In genomic region chr15:96330064-96330449, GRCh38 we compare ENCODE assay signal across 8 cellular contexts. TPM values are rescaled to one million over a fixed set of nuclear protein-coding genes. Genes with fewer than 3 reads are reported as not detected.
DNase-seq lines count a peak whose midpoint lies in the region; ATAC-seq, FAIRE-seq and TF ChIP-seq lines count a peak whose summit lies in the region.

No MANE protein-coding gene starts in this region.

- peaks cover 59% of the 10 kb centered on the region for H3K79me1 ChIP-seq in trophoblast cell (ENCODE audit: low read length)

- H3K4me3 ChIP-seq in A549: peak overlapping the region; percentile 71
- H3K4me3 ChIP-seq in WERI-Rb-1 (ENCODE audit: low read depth, low read length): peak overlapping the region; percentile 39
- peak overlapping the region; percentile 65 for H3K4me3 ChIP-seq in trophoblast cell (ENCODE audit: low read depth, low read length)

- peak; percentile 33 to 36 for ATAC-seq in A549
- peak; percentile 19 for ATAC-seq in GM18517 (IDR thresholded peaks at IDR 0.05; ENCODE audit: unreplicated experiment)
- ATAC-seq in HG03521 (IDR thresholded peaks at IDR 0.05; ENCODE audit: unreplicated experiment): peak; percentile 35
- peak; percentile 55 for ATAC-seq in foreskin keratinocyte

- POLR2A ChIA-PET in A549 (lab: Yijun Ruan, JAX): interaction anchor here (0.5 to 6.5 kb wide), 6 partner anchors 10 to 36 kb away, joined by 3 to 113 read pairs (median 4); no protein-coding TSS in a partner anchor

- H4K91ac ChIP-seq in trophoblast cell (ENCODE audit: low read depth, low read length): peak overlapping the region; percentile 28

- H3K14ac ChIP-seq in trophoblast cell (ENCODE audit: low read length): peak overlapping the region; percentile 63

- CTCF ChIA-PET in A549 (lab: Yijun Ruan, JAX): interaction anchor here (0.6 to 7.5 kb wide), 3 partner anchors 11 to 758 kb away, joined by 4 to 280 read pairs (median 128); no protein-coding TSS in a partner anchor

- H3K27me3 ChIP-seq in WERI-Rb-1 (ENCODE audit: insufficient read depth, low read depth, severe bottlenecking): peaks cover 82% of the 10 kb centered on the region
- H3K27me3 ChIP-seq in foreskin keratinocyte: no peaks in the 10 kb centered on the region
- no peaks in the 10 kb centered on the region for H3K27me3 ChIP-seq in trophoblast cell (ENCODE audit: insufficient read depth, low read length)

- peak overlapping the region; percentile 15 for H2BK120ac ChIP-seq in trophoblast cell (ENCODE audit: insufficient read depth, low read length, poor library complexity)

- DNase-seq in A549 (ENCODE audit: low read depth in 1 of 2, low spot score in 1 of 2): peak; percentile 81 to 82
- DNase-seq in WERI-Rb-1: no peak
- DNase-seq in foreskin keratinocyte: peak in 1 of 2 donors; percentile 68
- DNase-seq in trophoblast cell: peak; percentile 33 to 55
- no peak for DNase-seq in GM13977 (ENCODE audit: low spot score)
- no peak for DNase-seq in GM10266 (ENCODE audit: extremely low spot score)

- in situ Hi-C loops in GM13977 (cut with MboI; ENCODE audit: low pct_unique_long_range_greater_than_20kb, low sequenced_read_pairs, unreplicated experiment): no loop called here

- no peak for TF ChIP-seq EP300 in A549 (IDR thresholded peaks at IDR 0.05)

- TF ChIP-seq RAD21 in A549 (conservative IDR thresholded peaks at IDR 0.05 in 1 of 2, IDR thresholded peaks at IDR 0.05 in 1 of 2): peak in 1 of 2 experiments; percentile 10; a peak in 1 of 5 replicates

- TF ChIP-seq POLR2A in A549 (IDR thresholded peaks at IDR 0.05; ENCODE audit: low read length): no peak

- H3K36me3 ChIP-seq in WERI-Rb-1: no peaks in the 10 kb centered on the region
- peaks cover 13 to 21% of the 10 kb centered on the region in 2 experiments for H3K36me3 ChIP-seq in trophoblast cell (ENCODE audit: control insufficient read depth in 1 of 2, insufficient read depth in 2 of 2, low read length in 2 of 2)

- H2BK12ac ChIP-seq in trophoblast cell (ENCODE audit: low read length): peak overlapping the region; percentile 19

- no peak overlapping the region for H3K4ac ChIP-seq in trophoblast cell (ENCODE audit: low read depth, low read length)

- H3K23ac ChIP-seq in trophoblast cell (ENCODE audit: low read length): no peak overlapping the region

- FAIRE-seq in A549 (lab: Jason Lieb, UNC): no peak

- H3K9me3 ChIP-seq in A549 (no peaks in the 10 kb centered on the region), WERI-Rb-1 (ENCODE audit: severe bottlenecking) (peaks cover 4% of the 10 kb centered on the region), trophoblast cell (ENCODE audit: insufficient read depth, low read depth, low read length) (no peaks in the 10 kb centered on the region)

- peak overlapping the region; percentile 63 for H3K18ac ChIP-seq in trophoblast cell (ENCODE audit: low read length)

- peak overlapping the region; percentile 83 for H3K9ac ChIP-seq in trophoblast cell (ENCODE audit: low read length)

- no peak overlapping the region for H2AK5ac ChIP-seq in trophoblast cell (ENCODE audit: low read length)

- peak overlapping the region; percentile 34 for H2BK5ac ChIP-seq in trophoblast cell (ENCODE audit: low read depth, low read length, poor library complexity)

- H4K12ac ChIP-seq in trophoblast cell (ENCODE audit: low read depth, low read length): no peak overlapping the region

- H3K27ac ChIP-seq in A549: peak overlapping the region; percentile 89 to 99
- H3K27ac ChIP-seq in WERI-Rb-1: no peak overlapping the region
- peak overlapping the region; percentile 57 for H3K27ac ChIP-seq in foreskin keratinocyte
- H3K27ac ChIP-seq in trophoblast cell (ENCODE audit: low read depth, low read length): peak overlapping the region; percentile 78

- H4K8ac ChIP-seq in trophoblast cell (ENCODE audit: low read depth, low read length): peak overlapping the region; percentile 34

- H3K4me1 ChIP-seq in A549 (peaks cover 42% of the 10 kb centered on the region), foreskin keratinocyte (peaks cover 15% of the 10 kb centered on the region), trophoblast cell (ENCODE audit: control insufficient read depth in 1 of 2, insufficient read depth in 2 of 2, low read length in 2 of 2) (peaks cover 16 to 17% of the 10 kb centered on the region in 2 experiments)

- WGBS in A549 (ENCODE audit: missing lambda C conversion rate): 6% methylated on average over 12 of the region's 37 CpGs
- WGBS in trophoblast cell (ENCODE audit: extremely low coverage, insufficient coverage, insufficient read length): no CpG with 5 or more reads among the region's 37 CpGs

- TF ChIP-seq CTCF in A549 (IDR thresholded peaks at IDR 0.05): no peak
- no peak for TF ChIP-seq CTCF in WERI-Rb-1 (IDR thresholded peaks at IDR 0.05; ENCODE audit: low read depth, low read length)
- no peak for TF ChIP-seq CTCF in foreskin keratinocyte (conservative IDR thresholded peaks at IDR 0.05)
- no peak for TF ChIP-seq CTCF in GM13977 (IDR thresholded peaks at IDR 0.05; ENCODE audit: extremely low read depth, insufficient read depth, missing control alignments)
- no peak for TF ChIP-seq CTCF in GM10266 (IDR thresholded peaks at IDR 0.05; ENCODE audit: control insufficient read depth, insufficient read depth, low read depth, missing control alignments)

- peaks cover 45% of the 10 kb centered on the region for H3K79me2 ChIP-seq in trophoblast cell (ENCODE audit: control insufficient read depth, insufficient read depth, low read length, poor library complexity)

- peak overlapping the region; percentile 15 for H2AFZ ChIP-seq in trophoblast cell (ENCODE audit: insufficient read depth, low read length, poor library complexity)

- peak overlapping the region; percentile 74 for H3K4me2 ChIP-seq in A549
- H3K4me2 ChIP-seq in trophoblast cell (ENCODE audit: low read length): peak overlapping the region; percentile 93

TF ChIP-seq in A549, 52 proteins besides CTCF, POLR2A, EP300 and RAD21 (continues in another document):
- TF ChIP-seq ZNF302 (CRISPR knock-in tag; IDR thresholded peaks at IDR 0.05) (no peak), E2F6 (IDR thresholded peaks at IDR 0.05; ENCODE audit: borderline replicate concordance, low read depth) (peak; percentile 13; the same call in 1 of the 2 replicates), EHMT2 (IDR thresholded peaks at IDR 0.05; ENCODE audit: low read depth) (no peak), RFX5 (IDR thresholded peaks at IDR 0.05) (no peak), PHF8 (IDR thresholded peaks at IDR 0.05; ENCODE audit: borderline replicate concordance, low read depth) (no peak), RNF2 (IDR thresholded peaks at IDR 0.05; ENCODE audit: borderline replicate concordance, low read depth) (no peak), NFE2L2 (conservative IDR thresholded peaks at IDR 0.05; ENCODE audit: low read length) (no peak), JUNB (IDR thresholded peaks at IDR 0.05) (no peak)
- TF ChIP-seq, protein P1, sequence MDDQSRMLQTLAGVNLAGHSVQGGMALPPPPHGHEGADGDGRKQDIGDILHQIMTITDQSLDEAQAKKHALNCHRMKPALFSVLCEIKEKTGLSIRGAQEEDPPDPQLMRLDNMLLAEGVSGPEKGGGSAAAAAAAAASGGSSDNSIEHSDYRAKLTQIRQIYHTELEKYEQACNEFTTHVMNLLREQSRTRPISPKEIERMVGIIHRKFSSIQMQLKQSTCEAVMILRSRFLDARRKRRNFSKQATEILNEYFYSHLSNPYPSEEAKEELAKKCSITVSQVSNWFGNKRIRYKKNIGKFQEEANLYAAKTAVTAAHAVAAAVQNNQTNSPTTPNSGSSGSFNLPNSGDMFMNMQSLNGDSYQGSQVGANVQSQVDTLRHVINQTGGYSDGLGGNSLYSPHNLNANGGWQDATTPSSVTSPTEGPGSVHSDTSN (IDR thresholded peaks at IDR 0.05): peak; percentile 43; the same call in 1 of the 2 replicates
- TF ChIP-seq, protein P2, sequence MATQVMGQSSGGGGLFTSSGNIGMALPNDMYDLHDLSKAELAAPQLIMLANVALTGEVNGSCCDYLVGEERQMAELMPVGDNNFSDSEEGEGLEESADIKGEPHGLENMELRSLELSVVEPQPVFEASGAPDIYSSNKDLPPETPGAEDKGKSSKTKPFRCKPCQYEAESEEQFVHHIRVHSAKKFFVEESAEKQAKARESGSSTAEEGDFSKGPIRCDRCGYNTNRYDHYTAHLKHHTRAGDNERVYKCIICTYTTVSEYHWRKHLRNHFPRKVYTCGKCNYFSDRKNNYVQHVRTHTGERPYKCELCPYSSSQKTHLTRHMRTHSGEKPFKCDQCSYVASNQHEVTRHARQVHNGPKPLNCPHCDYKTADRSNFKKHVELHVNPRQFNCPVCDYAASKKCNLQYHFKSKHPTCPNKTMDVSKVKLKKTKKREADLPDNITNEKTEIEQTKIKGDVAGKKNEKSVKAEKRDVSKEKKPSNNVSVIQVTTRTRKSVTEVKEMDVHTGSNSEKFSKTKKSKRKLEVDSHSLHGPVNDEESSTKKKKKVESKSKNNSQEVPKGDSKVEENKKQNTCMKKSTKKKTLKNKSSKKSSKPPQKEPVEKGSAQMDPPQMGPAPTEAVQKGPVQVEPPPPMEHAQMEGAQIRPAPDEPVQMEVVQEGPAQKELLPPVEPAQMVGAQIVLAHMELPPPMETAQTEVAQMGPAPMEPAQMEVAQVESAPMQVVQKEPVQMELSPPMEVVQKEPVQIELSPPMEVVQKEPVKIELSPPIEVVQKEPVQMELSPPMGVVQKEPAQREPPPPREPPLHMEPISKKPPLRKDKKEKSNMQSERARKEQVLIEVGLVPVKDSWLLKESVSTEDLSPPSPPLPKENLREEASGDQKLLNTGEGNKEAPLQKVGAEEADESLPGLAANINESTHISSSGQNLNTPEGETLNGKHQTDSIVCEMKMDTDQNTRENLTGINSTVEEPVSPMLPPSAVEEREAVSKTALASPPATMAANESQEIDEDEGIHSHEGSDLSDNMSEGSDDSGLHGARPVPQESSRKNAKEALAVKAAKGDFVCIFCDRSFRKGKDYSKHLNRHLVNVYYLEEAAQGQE (IDR thresholded peaks at IDR 0.05): no peak

RNA-seq across cellular contexts. Expression of gene NR2F2, which starts 0.4 kb away (rescaled TPM):
- polyA plus RNA-seq in A549 (2011; rRNA removed) (11.8 and 14.4 TPM in 2 replicates), A549 (2017; fragmentation: RNase III; extraction: RNeasy Plus Mini Kit Qiagen cat#74134 plus additional on column Dnase treatment) (14.4 to 15.7 TPM (median 15.3 TPM) in 3 replicates), foreskin keratinocyte (20.3 and 20.8 TPM in 2 replicates)
- 14.2 and 17.8 TPM in 2 replicates for polyA plus RNA-seq in A549 (2012; cell fraction: cytosol; rRNA removed)
- polyA plus RNA-seq in A549 (2012; cell fraction: nucleus; rRNA removed): 10.9 and 18.7 TPM in 2 replicates
- 5.7 and 14.9 TPM in 2 replicates for polyA minus RNA-seq in A549 (2011; rRNA and poly(A)+ RNA removed)
- 24.9 and 30.6 TPM in 2 replicates for total RNA-seq in foreskin keratinocyte
- polyA plus RNA-seq in trophoblast cell (2013): 91.9 and 99.1 TPM in 2 replicates

Comparison
In these comparisons a context has a peak if more than half of its experiments do, and no peak if none do; other contexts are left out.
1. DNase-seq: peak in A549 (2 of 2) and trophoblast cell (2 of 2); none in WERI-Rb-1 (single experiment), GM13977 (single experiment) and GM10266 (single experiment).
2. Peak in every context shown above with its lines, with median percentiles within 50 percentile points of each other: ATAC-seq and H3K4me3 ChIP-seq.